ENCODE assay signal across 8 cellular contexts in the genomic region with DNA sequence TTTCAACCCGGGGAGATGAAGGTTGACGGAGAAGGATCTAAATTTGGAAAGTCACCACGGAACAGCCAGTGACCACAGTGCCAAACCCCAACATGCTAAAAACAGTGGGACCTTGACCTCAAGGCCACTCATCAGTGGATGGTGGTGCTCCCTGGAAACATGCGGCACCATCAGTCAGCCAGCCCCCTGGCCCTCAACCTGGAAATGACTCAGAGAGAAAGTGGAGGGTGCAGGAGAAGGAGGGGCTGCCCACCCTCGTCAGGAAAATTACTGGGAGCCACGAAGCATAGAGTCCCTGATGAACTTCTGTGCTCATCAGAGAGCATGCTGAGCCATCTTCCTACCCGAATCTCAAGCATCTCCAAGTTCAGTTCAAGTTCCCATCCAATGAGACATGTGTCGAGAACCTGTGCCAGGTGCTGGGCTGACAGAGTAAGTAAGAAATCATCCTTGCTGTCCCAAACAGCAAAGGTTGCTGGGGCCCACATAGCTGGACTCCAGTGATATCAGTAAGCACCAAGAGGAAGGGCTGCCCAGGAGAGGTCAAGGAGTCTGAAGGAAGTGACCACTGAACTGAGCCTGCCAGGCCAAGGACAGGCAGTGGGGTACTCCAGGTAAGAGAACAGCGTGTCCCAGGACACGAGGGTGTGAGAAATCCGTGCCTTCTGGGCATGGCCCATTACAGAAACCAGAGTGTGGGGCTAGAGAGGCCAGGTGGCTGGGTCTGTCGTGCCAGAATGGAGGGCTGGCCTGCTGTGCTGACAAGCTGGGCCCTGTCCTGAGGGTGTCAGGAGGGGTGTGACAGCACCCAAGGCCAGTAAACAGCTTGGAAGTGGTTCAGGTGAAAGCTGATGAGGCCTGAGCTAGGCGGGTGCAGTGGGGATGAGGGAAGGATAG. TPM values are rescaled to one million over a fixed set of nuclear protein-coding genes. Genes with fewer than 3 reads are reported as not detected.
A peak's percentile ranks its signal among the peaks of the same experiment; 100 is the strongest.
DNase-seq lines count a peak whose midpoint lies in the region; ATAC-seq and TF ChIP-seq lines count a peak whose summit lies in the region.

No MANE protein-coding gene starts in this region.

- H3K27me3 Mint-ChIP-seq in naive thymus-derived CD4-positive, alpha-beta T cell: peaks cover 0 to 10% (median 0%) of the 10 kb centered on the region in 5 donors
- no peaks in the 10 kb centered on the region for H3K27me3 Mint-ChIP-seq in type B pancreatic cell

- H3K36me3 ChIP-seq in RWPE2 (ENCODE audit: low read depth): no peaks in the 10 kb centered on the region
- H3K36me3 ChIP-seq in naive thymus-derived CD4-positive, alpha-beta T cell (ENCODE audit: control insufficient read depth in 2 of 3, insufficient read depth in 3 of 3, low read length in 3 of 3): peaks cover 0 to 47% (median 0%) of the 10 kb centered on the region in 3 experiments

- peaks cover 4 to 32% (median 22%) of the 10 kb centered on the region in 5 donors for H3K36me3 Mint-ChIP-seq in naive thymus-derived CD4-positive, alpha-beta T cell
- H3K36me3 Mint-ChIP-seq in type B pancreatic cell: no peaks in the 10 kb centered on the region

- H3K9me3 ChIP-seq in RWPE2 (ENCODE audit: severe bottlenecking): no peaks in the 10 kb centered on the region
- H3K9me3 ChIP-seq in naive thymus-derived CD4-positive, alpha-beta T cell (ENCODE audit: control insufficient read depth in 2 of 3, low read length in 3 of 3): no peaks in the 10 kb centered on the region

- DNase-seq in RWPE2 (ENCODE audit: low spot score): no peak
- peak; percentile 90 for DNase-seq in choroid plexus epithelial cell (ENCODE audit: low read depth)
- DNase-seq in naive thymus-derived CD4-positive, alpha-beta T cell: peak in 1 of 9 donors; percentile 60
- no peak for DNase-seq in type B pancreatic cell (ENCODE audit: extremely low spot score, unreplicated experiment)
- no peak for DNase-seq in GM19240 (ENCODE audit: insufficient read length, low spot score)
- no peak for DNase-seq in hippocampal formation (lab: John Stamatoyannopoulos, UW)

- H3K4me3 ChIP-seq in RWPE2 (ENCODE audit: severe bottlenecking): no peak overlapping the region
- H3K4me3 ChIP-seq in choroid plexus epithelial cell (ENCODE audit: low read depth, low read length): no peak overlapping the region
- H3K4me3 ChIP-seq in naive thymus-derived CD4-positive, alpha-beta T cell (ENCODE audit: low read length): no peak overlapping the region

- no peaks in the 10 kb centered on the region for H3K9me3 Mint-ChIP-seq in naive thymus-derived CD4-positive, alpha-beta T cell
- H3K9me3 Mint-ChIP-seq in type B pancreatic cell: no peaks in the 10 kb centered on the region

- H3K4me3 Mint-ChIP-seq in naive thymus-derived CD4-positive, alpha-beta T cell: peak overlapping the region in 7 of 10 donors; percentile 9 to 66 (median 35)
- no peak overlapping the region for H3K4me3 Mint-ChIP-seq in type B pancreatic cell

- intact Hi-C loops in naive thymus-derived CD4-positive, alpha-beta T cell (cut with micrococcal nuclease): no loop called here

- H3K4me1 Mint-ChIP-seq in naive thymus-derived CD4-positive, alpha-beta T cell: peaks cover 30 to 91% (median 55%) of the 10 kb centered on the region in 7 donors
- peaks cover 14% of the 10 kb centered on the region for H3K4me1 Mint-ChIP-seq in type B pancreatic cell (ENCODE audit: unreplicated experiment)

- peak overlapping the region; percentile 52 for H3K27ac ChIP-seq in RWPE2 (ENCODE audit: poor library complexity, severe bottlenecking)
- H3K27ac ChIP-seq in naive thymus-derived CD4-positive, alpha-beta T cell (ENCODE audit: low read depth, low read length): no peak overlapping the region

- CTCF ChIA-PET in naive thymus-derived CD4-positive, alpha-beta T cell (lab: Charles Lee): interaction anchor here (0.8 to 1.0 kb wide), 2 partner anchors 13 to 57 kb away, joined by 3 to 4 read pairs; no protein-coding TSS in a partner anchor

- H3K27ac Mint-ChIP-seq in naive thymus-derived CD4-positive, alpha-beta T cell: peak overlapping the region in 8 of 9 donors; percentile 38 to 94 (median 73)
- peak overlapping the region; percentile 39 for H3K27ac Mint-ChIP-seq in type B pancreatic cell

- TF ChIP-seq CTCF in RWPE2 (IDR thresholded peaks at IDR 0.05; ENCODE audit: poor library complexity, severe bottlenecking) (no peak), choroid plexus epithelial cell (conservative IDR thresholded peaks at IDR 0.05; ENCODE audit: low read depth, low read length) (no peak), type B pancreatic cell (conservative IDR thresholded peaks at IDR 0.05) (no peak)

- peaks cover 22% of the 10 kb centered on the region for H3K4me1 ChIP-seq in RWPE2 (ENCODE audit: insufficient read depth, poor library complexity, severe bottlenecking)
- H3K4me1 ChIP-seq in naive thymus-derived CD4-positive, alpha-beta T cell (ENCODE audit: control insufficient read depth in 2 of 2, insufficient read depth in 2 of 2, low read length in 2 of 2): peaks cover 11 to 17% of the 10 kb centered on the region in 2 donors

- ATAC-seq in GM18511 (IDR thresholded peaks at IDR 0.05; ENCODE audit: unreplicated experiment): peak; percentile 60
- peak; percentile 83 for ATAC-seq in RWPE2 (ENCODE audit: low read depth)
- peak; percentile 77 for ATAC-seq in naive thymus-derived CD4-positive, alpha-beta T cell
- ATAC-seq in GM18868 (IDR thresholded peaks at IDR 0.05; ENCODE audit: unreplicated experiment): no peak

- H3K27me3 ChIP-seq in RWPE2 (ENCODE audit: insufficient read depth, poor library complexity, severe bottlenecking): no peaks in the 10 kb centered on the region
- no peaks in the 10 kb centered on the region for H3K27me3 ChIP-seq in naive thymus-derived CD4-positive, alpha-beta T cell (ENCODE audit: control insufficient read depth in 2 of 2, insufficient read depth in 2 of 2, low read length in 2 of 2)

- POLR2A ChIA-PET in naive thymus-derived CD4-positive, alpha-beta T cell (lab: Charles Lee): interaction anchor here (0.6 to 1.1 kb wide), 2 partner anchors 9 to 22 kb away, joined by 3 read pairs; no protein-coding TSS in a partner anchor

RNA-seq across cellular contexts. Expression of gene PECAM1, which starts 5.2 kb away (rescaled TPM):
- total RNA-seq in naive thymus-derived CD4-positive, alpha-beta T cell: 100 to 1,000 TPM in 1 of 5 experiments, 10 to 100 TPM in 4; 10.0 to 224 (median 60.1) TPM
- 100 to 1,000 TPM in 1 of 2 donors, 10 to 100 TPM in 1; 91.1 to 180 TPM for polyA plus RNA-seq in naive thymus-derived CD4-positive, alpha-beta T cell
- total RNA-seq in type B pancreatic cell (ENCODE audit: low replicate concordance): 0.21 TPM in 1 of 2 replicates, not detected in the other
